In genomic region chr11:7020183-7020917, GRCh38 we compare ENCODE assay signal across 8 cellular contexts. TPM values are rescaled to one million over a fixed set of nuclear protein-coding genes. Genes with fewer than 3 reads are reported as not detected.
DNase-seq lines count a peak whose midpoint lies in the region; ATAC-seq and TF ChIP-seq lines count a peak whose summit lies in the region.

Gene NLRP14, plus strand, starts transcription at chr11:7020479. Its CDS starts 18,108 bp downstream, at chr11:7038587.
Gene ZNF214, minus strand, starts transcription at chr11:7020346. Its CDS starts 17,511 bp downstream, at chr11:7002835.

- H3K9ac ChIP-seq in mammary epithelial cell (ENCODE audit: insufficient read depth, low read length) = peak within 1 kb of the TSS; percentile 87

- in situ Hi-C loops in mammary epithelial cell (cut with MboI; ENCODE audit: low sequenced_read_pairs in 2 of 2) = no loop called here

- H3K4me1 ChIP-seq in mammary epithelial cell (ENCODE audit: insufficient read depth, low read length) = peaks cover 9% of the 10 kb centered on the region

- peak within 1 kb of the TSS; percentile 100 for H2AFZ ChIP-seq in mammary epithelial cell (ENCODE audit: low read depth, low read length)

- H4K20me1 ChIP-seq in mammary epithelial cell (ENCODE audit: insufficient read depth, low read length) = no peaks in the 10 kb centered on the region

- BruUV-seq in mammary epithelial cell (replicated peaks; lab: Mats Ljungman, UMichigan) = no TSS peak

- 13% methylated on average over 8 of the region's 47 CpGs for WGBS in mammary epithelial cell (ENCODE audit: low coverage, missing lambda C conversion rate)

- TF ChIP-seq CTCF in mammary epithelial cell (conservative IDR thresholded peaks at IDR 0.05 in 1 of 2, IDR thresholded peaks at IDR 0.05 in 1 of 2; ENCODE audit: extremely low read depth in 1 of 2, insufficient read depth in 1 of 2, low read depth in 1 of 2, low read length in 2 of 2) = no peak

- DNase-seq in ELF-1 (ENCODE audit: low read depth, low spot score) (peak; percentile 97), NCI-H748 treated with DMSO at 0.1 percent for 48 hours (lab: John Stamatoyannopoulos, UW) (peak; percentile 90), mammary epithelial cell (peak; percentile 88), retina (peak; percentile 96)
- DNase-seq in stimulated activated CD4-positive, alpha-beta T cell treated with anti-CD3 and anti-CD28 coated beads, Interleukin-4, amount 100 ng/mL, for 24 hours = no peak

- CTCF ChIA-PET in mammary epithelial cell (lab: Charles Lee; ENCODE audit: low non-redundant PET) = no interaction called here

- ATAC-seq in HG02870 (IDR thresholded peaks at IDR 0.05; ENCODE audit: unreplicated experiment) (peak; percentile 67), HG03439 (IDR thresholded peaks at IDR 0.05; ENCODE audit: unreplicated experiment) (no peak)

- peak within 1 kb of the TSS; percentile 95 for H3K4me2 ChIP-seq in mammary epithelial cell (ENCODE audit: insufficient read depth, low read depth, low read length)

- no peaks in the 10 kb centered on the region for H3K36me3 ChIP-seq in mammary epithelial cell (ENCODE audit: insufficient read depth, low read length)

- H3K27ac ChIP-seq in mammary epithelial cell (ENCODE audit: insufficient read depth, low read depth, low read length) = peak within 1 kb of the TSS; percentile 79

- H3K4me3 ChIP-seq in mammary epithelial cell (replicated peaks in 1 of 3; ENCODE audit: insufficient read depth in 1 of 3, low read depth in 2 of 3, low read length in 3 of 3) (peak within 1 kb of the TSS; percentile 64 to 77 (median 71)), iPS-11a (ENCODE audit: low read depth, low read length) (peak within 1 kb of the TSS; percentile 90)

- H3K9me3 ChIP-seq in mammary epithelial cell (replicated peaks; ENCODE audit: insufficient read depth, low read length) = no peaks in the 10 kb centered on the region

- intact Hi-C loops in mammary epithelial cell (cut with micrococcal nuclease) = loop anchor here (1.0 kb wide), 2 partner anchors 94 to 208 kb away; partner anchors contain the start of gene ZNF215

- H3K79me2 ChIP-seq in mammary epithelial cell (ENCODE audit: insufficient read depth, low read length) = no peaks in the 10 kb centered on the region

- H3K27me3 ChIP-seq in mammary epithelial cell (ENCODE audit: insufficient read depth, low read length) = no peaks in the 10 kb centered on the region

- dilution Hi-C loops in mammary epithelial cell (cut with HindIII; ENCODE audit: low sequenced_read_pairs) = no loop called here

RNA-seq across cellular contexts. Expression of gene NLRP14, which starts in this region (rescaled TPM):
- under 1 TPM; 0.14 to 0.33 TPM for total RNA-seq in mammary epithelial cell
- 0.02 TPM for polyA plus RNA-seq in mammary epithelial cell
- not detected for polyA minus RNA-seq in mammary epithelial cell

RNA-seq across cellular contexts. Expression of gene ZNF214, which starts in this region (rescaled TPM):
- 1 to 10 TPM; 3.0 to 5.2 TPM for total RNA-seq in mammary epithelial cell
- polyA plus RNA-seq in mammary epithelial cell = 1.5 TPM
- polyA minus RNA-seq in mammary epithelial cell = 1.8 TPM
